In the genomic region with DNA sequence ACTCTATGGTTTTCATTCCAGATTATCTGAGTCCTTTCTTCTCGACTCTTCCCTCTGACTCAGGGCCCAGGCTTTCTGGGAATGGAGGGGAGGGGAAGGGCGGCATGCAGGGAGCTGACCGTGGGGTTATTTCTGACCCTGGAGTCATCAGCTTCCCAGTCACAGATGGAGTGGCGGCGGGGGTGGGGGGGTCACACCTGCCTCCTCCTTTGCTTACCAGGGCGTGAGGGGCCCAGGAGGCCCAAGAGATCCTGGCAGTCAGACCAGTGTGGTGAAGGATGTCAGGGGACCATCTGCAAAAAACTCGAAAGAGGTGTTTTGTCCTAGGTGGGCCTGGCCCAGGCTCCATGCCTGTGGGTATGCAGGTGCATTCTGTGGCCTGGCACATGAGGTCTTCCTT, we compare ENCODE assay signal across 26 cellular contexts. TPM values are rescaled to one million over a fixed set of nuclear protein-coding genes. Genes with fewer than 3 reads are reported as not detected.
DNase-seq lines count a peak whose midpoint lies in the region; ATAC-seq and TF ChIP-seq lines count a peak whose summit lies in the region.
"Had no signal": no experiment of that assay in that cellular context is flagged by ENCODE, and none has a peak within 500 bp of the region (broad histone marks: within the 10 kb centered on the region; RNA-seq: fewer than 3 reads in every experiment).

No MANE protein-coding gene starts in this region.

- no peak overlapping the region for H3K23ac ChIP-seq in trophoblast cell (ENCODE audit: low read length)

- H3K79me1 ChIP-seq in trophoblast cell (ENCODE audit: low read length) = peaks cover 7% of the 10 kb centered on the region

- H3K36me3 ChIP-seq in left ventricle myocardium inferior = no peaks in the 10 kb centered on the region
- no peaks in the 10 kb centered on the region for H3K36me3 ChIP-seq in trophoblast cell (ENCODE audit: control insufficient read depth in 1 of 2, insufficient read depth in 2 of 2, low read length in 2 of 2)
- H3K36me3 ChIP-seq: adrenal gland, prostate gland, tibial artery, WERI-Rb-1 had no signal

- H2AK5ac ChIP-seq in trophoblast cell (ENCODE audit: low read length) = no peak overlapping the region

- no peak overlapping the region for H3K4me2 ChIP-seq in trophoblast cell (ENCODE audit: low read length)

- no peaks in the 10 kb centered on the region for H3K79me2 ChIP-seq in trophoblast cell (ENCODE audit: control insufficient read depth, insufficient read depth, low read length, poor library complexity)

- H2BK120ac ChIP-seq in trophoblast cell (ENCODE audit: insufficient read depth, low read length, poor library complexity) = no peak overlapping the region

- H4K91ac ChIP-seq in trophoblast cell (ENCODE audit: low read depth, low read length) = no peak overlapping the region

- H3K27ac Mint-ChIP-seq in activated CD8-positive, alpha-beta T cell treated with anti-CD3 and anti-CD28 coated beads for 36 hours = peak overlapping the region; percentile 32
- no peak overlapping the region for H3K27ac Mint-ChIP-seq in activated CD8-positive, alpha-beta T cell treated with anti-CD3 and anti-CD28 coated beads, Interleukin-2, amount 10 ng/mL, durations not matched to agents 7 days and 5 days
- H3K27ac Mint-ChIP-seq in activated CD4-positive, alpha-beta T cell treated with anti-CD3 and anti-CD28 coated beads, Interleukin-2, amount 10 ng/mL, durations not matched to agents 7 days and 5 days = no peak overlapping the region
- H3K27ac Mint-ChIP-seq: activated CD4-positive, alpha-beta memory T cell treated with anti-CD3 and anti-CD28 coated beads, Interleukin-2, amount 10 ng/mL, durations not matched to agents 7 days and 5 days; effector memory CD8-positive, alpha-beta T cell; nephron; stimulated activated naive B cell treated with anti-CD40 and anti-IgM and Interleukin-4, amounts not matched to agents 10 μg/mL and 1 μg/mL and 100 μg/mL, for 72 hours had no signal

- H3K4me1 Mint-ChIP-seq in activated CD8-positive, alpha-beta T cell treated with anti-CD3 and anti-CD28 coated beads for 36 hours (ENCODE audit: low read depth) = peaks cover 29% of the 10 kb centered on the region
- H3K4me1 Mint-ChIP-seq in activated CD8-positive, alpha-beta T cell treated with anti-CD3 and anti-CD28 coated beads, Interleukin-2, amount 10 ng/mL, durations not matched to agents 7 days and 5 days (ENCODE audit: low read depth) = peaks cover 2% of the 10 kb centered on the region
- peaks cover 8% of the 10 kb centered on the region for H3K4me1 Mint-ChIP-seq in activated CD4-positive, alpha-beta T cell treated with anti-CD3 and anti-CD28 coated beads, Interleukin-2, amount 10 ng/mL, durations not matched to agents 7 days and 5 days

- CTCF ChIA-PET in activated CD8-positive, alpha-beta T cell treated with anti-CD3 and anti-CD28 coated beads for 36 hours (lab: Charles Lee) = interaction anchor here (1.3 to 18.8 kb wide), 3 partner anchors 9 to 96 kb away, joined by 3 to 754 read pairs (median 3); no protein-coding TSS in a partner anchor
- CTCF ChIA-PET in activated CD8-positive, alpha-beta T cell treated with anti-CD3 and anti-CD28 coated beads, Interleukin-2, amount 10 ng/mL, durations not matched to agents 7 days and 5 days (lab: Charles Lee) = interaction anchor here (1.0 to 14.3 kb wide), 2 partner anchors 96 to 185 kb away, joined by 3 to 483 read pairs; no protein-coding TSS in a partner anchor
- CTCF ChIA-PET in activated CD4-positive, alpha-beta T cell treated with anti-CD3 and anti-CD28 coated beads, Interleukin-2, amount 10 ng/mL, durations not matched to agents 7 days and 5 days (lab: Charles Lee) = interaction anchor here (0.9 to 15.1 kb wide), 6 partner anchors 23 to 185 kb away, joined by 3 to 275 read pairs (median 4); a partner anchor contains a TSS

- WGBS in trophoblast cell (ENCODE audit: extremely low coverage, insufficient coverage, insufficient read length) = no CpG with 5 or more reads among the region's 7 CpGs

- H3K9me3 Mint-ChIP-seq in activated CD8-positive, alpha-beta T cell treated with anti-CD3 and anti-CD28 coated beads for 36 hours = peaks cover 3% of the 10 kb centered on the region
- H3K9me3 Mint-ChIP-seq in activated CD8-positive, alpha-beta T cell treated with anti-CD3 and anti-CD28 coated beads, Interleukin-2, amount 10 ng/mL, durations not matched to agents 7 days and 5 days (ENCODE audit: insufficient read depth) = no peaks in the 10 kb centered on the region
- no peaks in the 10 kb centered on the region for H3K9me3 Mint-ChIP-seq in activated CD4-positive, alpha-beta T cell treated with anti-CD3 and anti-CD28 coated beads, Interleukin-2, amount 10 ng/mL, durations not matched to agents 7 days and 5 days
- H3K9me3 Mint-ChIP-seq: activated CD4-positive, alpha-beta memory T cell treated with anti-CD3 and anti-CD28 coated beads, Interleukin-2, amount 10 ng/mL, durations not matched to agents 7 days and 5 days; effector memory CD8-positive, alpha-beta T cell; immature natural killer cell; nephron; stimulated activated naive B cell treated with anti-CD40 and anti-IgM and Interleukin-4, amounts not matched to agents 10 μg/mL and 1 μg/mL and 100 μg/mL, for 72 hours had no signal

- no peak overlapping the region for H3K4ac ChIP-seq in trophoblast cell (ENCODE audit: low read depth, low read length)

- H3K27ac ChIP-seq in left ventricle myocardium inferior (replicated peaks) (peak overlapping the region; percentile 89), trophoblast cell (ENCODE audit: low read depth, low read length) (no peak overlapping the region)
- H3K27ac ChIP-seq: adrenal gland, prostate gland, tibial artery, WERI-Rb-1 had no signal

- peaks cover 2% of the 10 kb centered on the region for H3K27me3 Mint-ChIP-seq in activated CD8-positive, alpha-beta T cell treated with anti-CD3 and anti-CD28 coated beads for 36 hours
- H3K27me3 Mint-ChIP-seq in activated CD8-positive, alpha-beta T cell treated with anti-CD3 and anti-CD28 coated beads, Interleukin-2, amount 10 ng/mL, durations not matched to agents 7 days and 5 days (ENCODE audit: low read depth) = peaks cover 7% of the 10 kb centered on the region
- H3K27me3 Mint-ChIP-seq in activated CD4-positive, alpha-beta T cell treated with anti-CD3 and anti-CD28 coated beads, Interleukin-2, amount 10 ng/mL, durations not matched to agents 7 days and 5 days = peaks cover 7% of the 10 kb centered on the region

- H3K14ac ChIP-seq in trophoblast cell (ENCODE audit: low read length) = no peak overlapping the region

- no peak overlapping the region for H2BK5ac ChIP-seq in trophoblast cell (ENCODE audit: low read depth, low read length, poor library complexity)

- no peak overlapping the region for H3K4me3 ChIP-seq in left ventricle myocardium inferior
- H3K4me3 ChIP-seq in trophoblast cell (ENCODE audit: low read depth, low read length) = no peak overlapping the region
- H3K4me3 ChIP-seq: adrenal gland, prostate gland, tibial artery had no signal

- no peak for TF ChIP-seq CTCF in activated CD8-positive, alpha-beta T cell treated with anti-CD3 and anti-CD28 coated beads for 36 hours (IDR thresholded peaks at IDR 0.05)
- TF ChIP-seq CTCF in left ventricle myocardium inferior (IDR thresholded peaks at IDR 0.05; ENCODE audit: borderline replicate concordance) = no peak

- H3K27me3 ChIP-seq in left ventricle myocardium inferior (ENCODE audit: low read depth) = no peaks in the 10 kb centered on the region
- no peaks in the 10 kb centered on the region for H3K27me3 ChIP-seq in trophoblast cell (ENCODE audit: insufficient read depth, low read length)
- H3K27me3 ChIP-seq: adrenal gland, tibial artery had no signal

- peaks cover 44% of the 10 kb centered on the region for H3K4me1 ChIP-seq in left ventricle myocardium inferior
- H3K4me1 ChIP-seq in trophoblast cell (ENCODE audit: control insufficient read depth in 1 of 2, insufficient read depth in 2 of 2, low read length in 2 of 2) = peaks cover 27 to 34% of the 10 kb centered on the region in 2 experiments
- H3K4me1 ChIP-seq: adrenal gland, prostate gland had no signal

- H2AFZ ChIP-seq in trophoblast cell (ENCODE audit: insufficient read depth, low read length, poor library complexity) = no peak overlapping the region

- intact Hi-C loops in activated CD8-positive, alpha-beta T cell treated with anti-CD3 and anti-CD28 coated beads for 36 hours (cut with micrococcal nuclease) = loop anchor here (10.0 kb wide), 1 partner anchor 181 kb away; no protein-coding TSS in a partner anchor
- intact Hi-C loops in left ventricle myocardium inferior (cut with micrococcal nuclease) = no loop called here

- H4K8ac ChIP-seq in trophoblast cell (ENCODE audit: low read depth, low read length) = no peak overlapping the region

- H3K36me3 Mint-ChIP-seq in activated CD8-positive, alpha-beta T cell treated with anti-CD3 and anti-CD28 coated beads for 36 hours (ENCODE audit: low read depth) = no peaks in the 10 kb centered on the region
- H3K36me3 Mint-ChIP-seq in activated CD8-positive, alpha-beta T cell treated with anti-CD3 and anti-CD28 coated beads, Interleukin-2, amount 10 ng/mL, durations not matched to agents 7 days and 5 days (ENCODE audit: low read depth) = no peaks in the 10 kb centered on the region
- H3K36me3 Mint-ChIP-seq in activated CD4-positive, alpha-beta T cell treated with anti-CD3 and anti-CD28 coated beads, Interleukin-2, amount 10 ng/mL, durations not matched to agents 7 days and 5 days (ENCODE audit: low read depth) = no peaks in the 10 kb centered on the region
- H3K36me3 Mint-ChIP-seq: immature natural killer cell had no signal

- no peak overlapping the region for H4K12ac ChIP-seq in trophoblast cell (ENCODE audit: low read depth, low read length)

- no peak for DNase-seq in activated CD8-positive, alpha-beta T cell treated with anti-CD3 and anti-CD28 coated beads for 36 hours
- DNase-seq in activated CD8-positive, alpha-beta T cell treated with anti-CD3 and anti-CD28 coated beads, Interleukin-2, amount 10 ng/mL, durations not matched to agents 7 days and 5 days = no peak
- peak; percentile 42 for DNase-seq in HT1080 (ENCODE audit: low read depth)
- DNase-seq in left ventricle myocardium inferior = no peak
- peak; percentile 58 to 69 for DNase-seq in trophoblast cell
- no peak for DNase-seq in activated CD4-positive, alpha-beta T cell treated with anti-CD3 and anti-CD28 coated beads, Interleukin-2, amount 10 ng/mL, durations not matched to agents 7 days and 5 days
- DNase-seq: 8988T; activated CD4-positive, alpha-beta memory T cell treated with anti-CD3 and anti-CD28 coated beads, Interleukin-2, amount 10 ng/mL, durations not matched to agents 7 days and 5 days; adrenal gland; C1 segment of cervical spinal cord; cerebellar nuclear complex; effector memory CD8-positive, alpha-beta T cell; GF-D8; immature natural killer cell; mammary epithelial cell; NCI-H187; SHP77; stimulated activated naive B cell treated with anti-CD40 and anti-IgM and Interleukin-4, amounts not matched to agents 10 μg/mL and 1 μg/mL and 100 μg/mL, for 72 hours; T-helper 1 cell; tibial artery; WERI-Rb-1 had no signal

- no peak overlapping the region for H2BK12ac ChIP-seq in trophoblast cell (ENCODE audit: low read length)

- H3K18ac ChIP-seq in trophoblast cell (ENCODE audit: low read length) = no peak overlapping the region

- no peaks in the 10 kb centered on the region for H3K9me3 ChIP-seq in left ventricle myocardium inferior (replicated peaks)
- no peaks in the 10 kb centered on the region for H3K9me3 ChIP-seq in trophoblast cell (ENCODE audit: insufficient read depth, low read depth, low read length)
- H3K9me3 ChIP-seq: adrenal gland, prostate gland, tibial artery had no signal

- no peak overlapping the region for H3K9ac ChIP-seq in trophoblast cell (ENCODE audit: low read length)

- POLR2A ChIA-PET in activated CD8-positive, alpha-beta T cell treated with anti-CD3 and anti-CD28 coated beads for 36 hours (lab: Charles Lee) = interaction anchor here (0.8 to 2.6 kb wide), 5 partner anchors 9 to 75 kb away, joined by 3 to 8 read pairs (median 3); no protein-coding TSS in a partner anchor
- POLR2A ChIA-PET in activated CD8-positive, alpha-beta T cell treated with anti-CD3 and anti-CD28 coated beads, Interleukin-2, amount 10 ng/mL, durations not matched to agents 7 days and 5 days (lab: Charles Lee) = no interaction called here
- POLR2A ChIA-PET in activated CD4-positive, alpha-beta T cell treated with anti-CD3 and anti-CD28 coated beads, Interleukin-2, amount 10 ng/mL, durations not matched to agents 7 days and 5 days (lab: Charles Lee) = no interaction called here

- H3K4me3 Mint-ChIP-seq in activated CD8-positive, alpha-beta T cell treated with anti-CD3 and anti-CD28 coated beads for 36 hours = no peak overlapping the region
- no peak overlapping the region for H3K4me3 Mint-ChIP-seq in activated CD8-positive, alpha-beta T cell treated with anti-CD3 and anti-CD28 coated beads, Interleukin-2, amount 10 ng/mL, durations not matched to agents 7 days and 5 days
- no peak overlapping the region for H3K4me3 Mint-ChIP-seq in activated CD4-positive, alpha-beta T cell treated with anti-CD3 and anti-CD28 coated beads, Interleukin-2, amount 10 ng/mL, durations not matched to agents 7 days and 5 days
- H3K4me3 Mint-ChIP-seq: activated CD4-positive, alpha-beta memory T cell treated with anti-CD3 and anti-CD28 coated beads, Interleukin-2, amount 10 ng/mL, durations not matched to agents 7 days and 5 days; effector memory CD8-positive, alpha-beta T cell; immature natural killer cell had no signal

- no peak for ATAC-seq in activated CD8-positive, alpha-beta T cell treated with anti-CD3 and anti-CD28 coated beads for 36 hours
- ATAC-seq in activated CD8-positive, alpha-beta T cell treated with anti-CD3 and anti-CD28 coated beads, Interleukin-2, amount 10 ng/mL, durations not matched to agents 7 days and 5 days = no peak
- ATAC-seq in GM21367 (IDR thresholded peaks at IDR 0.05; ENCODE audit: unreplicated experiment) (no peak), HG03354 (IDR thresholded peaks at IDR 0.05; ENCODE audit: poor library complexity, severe bottlenecking, unreplicated experiment) (no peak)
- ATAC-seq: effector memory CD8-positive, alpha-beta T cell had no signal

RNA-seq across cellular contexts. Expression of a gene that starts 1.0 kb away (rescaled TPM):
- total RNA-seq in activated CD8-positive, alpha-beta T cell treated with anti-CD3 and anti-CD28 coated beads for 36 hours = 1 to 10 TPM; 2.5 TPM
- not detected for total RNA-seq in activated CD8-positive, alpha-beta T cell treated with anti-CD3 and anti-CD28 coated beads, Interleukin-2, amount 10 ng/mL, durations not matched to agents 7 days and 5 days
- total RNA-seq in HT1080 (2014; rRNA removed; shearing (Covaris generic)) = not detected in 2 replicates
- polyA plus RNA-seq in HT1080 (2015; cell fraction: cytosol; rRNA removed) = not detected in 2 replicates
- 0.02 and 0.10 TPM in 2 replicates for polyA plus RNA-seq in HT1080 (2015; cell fraction: nucleus; rRNA removed)
- total RNA-seq in left ventricle myocardium inferior = 386 TPM
- 0.05 and 0.07 TPM in 2 replicates for polyA plus RNA-seq in trophoblast cell (2013)
- not detected for total RNA-seq in activated CD4-positive, alpha-beta T cell treated with anti-CD3 and anti-CD28 coated beads, Interleukin-2, amount 10 ng/mL, durations not matched to agents 7 days and 5 days
- total RNA-seq: mammary epithelial cell, NCI-H460 had no signal
- polyA plus RNA-seq: mammary epithelial cell had no signal

RNA-seq across cellular contexts. Expression of a gene that starts 40.0 kb away (rescaled TPM):
- 10 to 100 TPM; 88.0 to 88.3 TPM for total RNA-seq in activated CD8-positive, alpha-beta T cell treated with anti-CD3 and anti-CD28 coated beads for 36 hours
- total RNA-seq in activated CD8-positive, alpha-beta T cell treated with anti-CD3 and anti-CD28 coated beads, Interleukin-2, amount 10 ng/mL, durations not matched to agents 7 days and 5 days = 10 to 100 TPM; 15.6 to 16.0 TPM
- 12.5 and 18.1 TPM in 2 replicates for total RNA-seq in HT1080 (2014; rRNA removed; shearing (Covaris generic))
- polyA plus RNA-seq in HT1080 (2015; cell fraction: cytosol; rRNA removed) = 14.6 and 15.8 TPM in 2 replicates
- 21.5 and 22.7 TPM in 2 replicates for polyA plus RNA-seq in HT1080 (2015; cell fraction: nucleus; rRNA removed)
- 12.1 TPM for total RNA-seq in left ventricle myocardium inferior
- polyA plus RNA-seq in trophoblast cell (2013) = 35.6 and 35.8 TPM in 2 replicates
- 10 to 100 TPM; 13.4 to 13.6 TPM for total RNA-seq in activated CD4-positive, alpha-beta T cell treated with anti-CD3 and anti-CD28 coated beads, Interleukin-2, amount 10 ng/mL, durations not matched to agents 7 days and 5 days

Comparison
In these comparisons a context has a peak if more than half of its experiments do, and no peak if none do; other contexts are left out.
1. DNase-seq: peak in HT1080 (single experiment) and trophoblast cell (2 of 2); none in activated CD8-positive, alpha-beta T cell treated with anti-CD3 and anti-CD28 coated beads for 36 hours (single experiment), activated CD8-positive, alpha-beta T cell treated with anti-CD3 and anti-CD28 coated beads, Interleukin-2, amount 10 ng/mL, durations not matched to agents 7 days and 5 days (single experiment), left ventricle myocardium inferior (single experiment) and activated CD4-positive, alpha-beta T cell treated with anti-CD3 and anti-CD28 coated beads, Interleukin-2, amount 10 ng/mL, durations not matched to agents 7 days and 5 days (single experiment).
2. RNA of a gene that starts 1.0 kb away (total RNA-seq): 386 TPM in left ventricle myocardium inferior (single experiment); 2.5 TPM in activated CD8-positive, alpha-beta T cell treated with anti-CD3 and anti-CD28 coated beads for 36 hours, not detected in activated CD4-positive, alpha-beta T cell treated with anti-CD3 and anti-CD28 coated beads, Interleukin-2, amount 10 ng/mL, durations not matched to agents 7 days and 5 days, not detected in activated CD8-positive, alpha-beta T cell treated with anti-CD3 and anti-CD28 coated beads, Interleukin-2, amount 10 ng/mL, durations not matched to agents 7 days and 5 days and not detected in HT1080; every median in the first group is over 100 times any median in the second.